8 cellular contexts compared by ENCODE assay signal in genomic region chr10:50738974-50739617, GRCh38. TPM values are rescaled to one million over a fixed set of nuclear protein-coding genes. Genes with fewer than 3 reads are reported as not detected.
DNase-seq lines count a peak whose midpoint lies in the region; ATAC-seq and TF ChIP-seq lines count a peak whose summit lies in the region.
"Not testable (repeated sequence)": the region's sequence is repeated elsewhere in the genome, so short reads cannot be mapped to it uniquely, and the experiment has no call there.

No MANE protein-coding gene starts in this region.

- ATAC-seq in activated naive CD4-positive, alpha-beta T cell treated with anti-CD3 and anti-CD28 coated beads, Interleukin-2, amount 50 U/mL, for 72 hours = peak in 1 of 2 donors; percentile 20
- ATAC-seq in effector memory CD8-positive, alpha-beta T cell (replicated peaks) = peak; percentile 15

- not testable (repeated sequence) for H3K36me3 Mint-ChIP-seq in HFFc6 (ENCODE audit: low read depth); effector memory CD8-positive, alpha-beta T cell (ENCODE audit: insufficient read depth); nephron progenitor cell (ENCODE audit: low read depth)
- H3K36me3 Mint-ChIP-seq in activated naive CD4-positive, alpha-beta T cell treated with anti-CD3 and anti-CD28 coated beads, Interleukin-2, amount 50 U/mL, for 72 hours = peaks cover 7 to 11% of the 10 kb centered on the region in 2 donors

- H3K4me3 ChIP-seq in Peyer's patch (peak overlapping the region; percentile 69 to 93 (median 72)), iPS-18a (ENCODE audit: low read length) (peak overlapping the region; percentile 93), stomach smooth muscle (ENCODE audit: low read length in 2 of 2) (peak overlapping the region; percentile 88 to 94)

- H3K4me3 Mint-ChIP-seq in HFFc6 (peak overlapping the region; percentile 95), nephron progenitor cell (peak overlapping the region; percentile 96)
- H3K4me3 Mint-ChIP-seq in effector memory CD8-positive, alpha-beta T cell = peak overlapping the region; percentile 97 to 99

- not testable (repeated sequence) for H3K9me3 Mint-ChIP-seq in HFFc6; activated naive CD4-positive, alpha-beta T cell treated with anti-CD3 and anti-CD28 coated beads, Interleukin-2, amount 50 U/mL, for 72 hours; effector memory CD8-positive, alpha-beta T cell; nephron progenitor cell

- DNase-seq in HFFc6; Peyer's patch; activated naive CD4-positive, alpha-beta T cell treated with anti-CD3 and anti-CD28 coated beads, Interleukin-2, amount 50 U/mL, for 72 hours (ENCODE audit: low spot score in 2 of 2); effector memory CD8-positive, alpha-beta T cell; nephron progenitor cell: not testable (repeated sequence)

- H3K9ac ChIP-seq in iPS-18a (ENCODE audit: low read length) (peak overlapping the region; percentile 84), stomach smooth muscle (ENCODE audit: low read length in 2 of 2) (peak overlapping the region; percentile 57 to 75)

- not testable (repeated sequence) for H3K27me3 Mint-ChIP-seq in HFFc6 (ENCODE audit: insufficient read depth); effector memory CD8-positive, alpha-beta T cell
- H3K27me3 Mint-ChIP-seq in nephron progenitor cell (ENCODE audit: low read depth, poor library complexity) = peaks cover 31% of the 10 kb centered on the region

- TF ChIP-seq POLR2A in Peyer's patch (IDR thresholded peaks at IDR 0.05) = not testable (repeated sequence)

- H3K27ac Mint-ChIP-seq in HFFc6 (peak overlapping the region; percentile 96), nephron progenitor cell (peak overlapping the region; percentile 48)
- peak overlapping the region; percentile 98 for H3K27ac Mint-ChIP-seq in activated naive CD4-positive, alpha-beta T cell treated with anti-CD3 and anti-CD28 coated beads, Interleukin-2, amount 50 U/mL, for 72 hours
- peak overlapping the region; percentile 97 to 98 for H3K27ac Mint-ChIP-seq in effector memory CD8-positive, alpha-beta T cell

- H3K36me3 ChIP-seq in Peyer's patch; iPS-18a (ENCODE audit: control insufficient read depth, low read depth, low read length); stomach smooth muscle (ENCODE audit: control insufficient read depth in 2 of 2, insufficient read depth in 2 of 2, low read length in 2 of 2): not testable (repeated sequence)

- TF ChIP-seq CTCF in C4-2B (conservative IDR thresholded peaks at IDR 0.05); HFFc6 (IDR thresholded peaks at IDR 0.05); Peyer's patch (IDR thresholded peaks at IDR 0.05); nephron progenitor cell (IDR thresholded peaks at IDR 0.05): not testable (repeated sequence)

- H3K4me1 Mint-ChIP-seq in HFFc6 (ENCODE audit: low read depth) = peaks cover 10% of the 10 kb centered on the region
- peaks cover 16 to 28% of the 10 kb centered on the region in 2 donors for H3K4me1 Mint-ChIP-seq in effector memory CD8-positive, alpha-beta T cell (ENCODE audit: low read depth in 2 of 2)
- H3K4me1 Mint-ChIP-seq in nephron progenitor cell = peaks cover 23% of the 10 kb centered on the region

- H3K4me1 ChIP-seq in Peyer's patch; iPS-18a (ENCODE audit: control insufficient read depth, low read depth, low read length); stomach smooth muscle (ENCODE audit: control insufficient read depth, insufficient read depth, low read length): not testable (repeated sequence)

- not testable (repeated sequence) for H3K9me3 ChIP-seq in Peyer's patch; iPS-18a (ENCODE audit: control insufficient read depth, low read depth, low read length); stomach smooth muscle (ENCODE audit: control insufficient read depth in 2 of 2, low read length in 2 of 2)

- H3K27ac ChIP-seq in C4-2B (peak overlapping the region; percentile 87), Peyer's patch (peak overlapping the region; percentile 24 to 69 (median 63)), stomach smooth muscle (ENCODE audit: low read length) (peak overlapping the region; percentile 49)
- not testable (repeated sequence) for H3K27ac ChIP-seq in iPS-18a (ENCODE audit: low read length)

- H3K27me3 ChIP-seq in Peyer's patch; iPS-18a (ENCODE audit: control insufficient read depth, insufficient read depth, low read length); stomach smooth muscle (ENCODE audit: control insufficient read depth in 1 of 2, insufficient read depth in 2 of 2, low read length in 2 of 2): not testable (repeated sequence)

RNA-seq across cellular contexts. Expression of gene ASAH2B, which starts 0.6 kb away (rescaled TPM):
- total RNA-seq in HFFc6 (2021; fragmentation: NEBNext Ultra II Directional; extraction: Animal tissue kit (Norgen Biotek cat#: 25700)) = 1 to 10 TPM; 4.0 to 7.7 (median 5.5) TPM
- 1 to 10 TPM; 2.5 to 6.5 (median 4.1) TPM for total RNA-seq in Peyer's patch
- 1 to 10 TPM; 4.2 to 5.1 TPM for total RNA-seq in activated naive CD4-positive, alpha-beta T cell treated with anti-CD3 and anti-CD28 coated beads, Interleukin-2, amount 50 U/mL, for 72 hours

Comparison
In these comparisons a context has a peak if more than half of its experiments do, and no peak if none do; other contexts are left out.
1. H3K27ac Mint-ChIP-seq: peak in every context shown above with its lines; median percentile 98 in activated naive CD4-positive, alpha-beta T cell treated with anti-CD3 and anti-CD28 coated beads, Interleukin-2, amount 50 U/mL, for 72 hours; 98 in effector memory CD8-positive, alpha-beta T cell; 96 in HFFc6; 48 in nephron progenitor cell.